In the genomic region with DNA sequence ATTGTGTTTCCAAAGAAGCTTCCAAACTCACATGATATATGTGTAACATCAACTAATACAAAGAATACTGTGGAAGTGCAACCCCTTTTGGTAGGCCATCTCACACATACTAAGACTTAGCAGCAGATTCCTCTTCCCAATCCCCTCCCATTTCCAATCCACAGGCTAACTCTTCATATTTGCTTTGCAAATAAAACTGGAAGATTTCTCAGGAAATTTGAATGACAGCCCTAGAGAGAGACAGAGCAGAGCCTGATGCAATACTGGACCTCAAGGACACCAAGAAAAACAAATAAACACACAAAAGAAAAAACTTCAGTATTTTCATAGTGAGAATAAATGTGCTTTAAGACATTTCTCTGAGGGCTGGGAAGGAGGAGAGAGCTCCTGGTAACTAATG, we compare ENCODE assay signal across 24 cellular contexts.
"Had no signal": no experiment of that assay in that cellular context is flagged by ENCODE, and none has a peak within 500 bp of the region (broad histone marks: within the 10 kb centered on the region; RNA-seq: fewer than 3 reads in every experiment).

No MANE protein-coding gene starts in this region.

- H3K4me1 Mint-ChIP-seq: memory B cell; natural killer cell; neural crest cell; stimulated activated naive B cell treated with anti-CD40 and anti-IgM and Interleukin-4, amounts not matched to agents 10 μg/mL and 1 μg/mL and 100 μg/mL, for 72 hours; stimulated activated naive CD8-positive, alpha-beta T cell treated with anti-CD3 and anti-CD28 coated beads, Interleukin-15, amount 100 ng/mL, for 72 hours had no signal

- H3K9me3 ChIP-seq: esophagus muscularis mucosa, gastrocnemius medialis, left ventricle myocardium inferior, lower lobe of right lung, sigmoid colon, testis had no signal

- H3K79me2 ChIP-seq: parathyroid adenoma had no signal

- H3K4me3 Mint-ChIP-seq: dendritic cell treated with granulocyte-macrophage colony-stimulating factor and Interleukin-4, amounts not matched to agents 40 ng/mL and 50 ng/mL, for 4 days; effector memory CD8-positive, alpha-beta T cell; memory B cell; mesothelial cell of epicardium; natural killer cell; neural crest cell; stimulated activated naive B cell treated with anti-CD40 and anti-IgM and Interleukin-4, amounts not matched to agents 10 μg/mL and 1 μg/mL and 100 μg/mL, for 72 hours; stimulated activated naive CD8-positive, alpha-beta T cell treated with anti-CD3 and anti-CD28 coated beads, Interleukin-15, amount 100 ng/mL, for 72 hours had no signal

- H3K9ac ChIP-seq: parathyroid adenoma had no signal

- FAIRE-seq: keratinocyte had no signal

- DNase-seq: effector memory CD8-positive, alpha-beta T cell; gastrocnemius medialis; glutamatergic neuron; left cardiac atrium; left ventricle myocardium inferior; lower lobe of right lung; natural killer cell; nucleus accumbens; sigmoid colon; stimulated activated CD4-positive, alpha-beta T cell treated with anti-CD3 and anti-CD28 coated beads, Interleukin-2, amount 100 ng/mL, for 24 hours; stimulated activated CD4-positive, alpha-beta T cell treated with anti-CD3 and anti-CD28 coated beads, Interleukin-4, amount 100 ng/mL, for 4 hours; stimulated activated naive B cell treated with anti-CD40 and anti-IgM and Interleukin-4, amounts not matched to agents 10 μg/mL and 1 μg/mL and 100 μg/mL, for 72 hours; stimulated activated naive CD8-positive, alpha-beta T cell treated with anti-CD3 and anti-CD28 coated beads, Interleukin-15, amount 100 ng/mL, for 72 hours; testis had no signal

- H3K4me1 ChIP-seq: esophagus muscularis mucosa, gastrocnemius medialis, left ventricle myocardium inferior, lower lobe of right lung, parathyroid adenoma, sigmoid colon, testis, tibial nerve had no signal

- H3K27ac Mint-ChIP-seq: dendritic cell treated with granulocyte-macrophage colony-stimulating factor and Interleukin-4, amounts not matched to agents 40 ng/mL and 50 ng/mL, for 4 days; effector memory CD8-positive, alpha-beta T cell; memory B cell; mesothelial cell of epicardium; natural killer cell; stimulated activated naive B cell treated with anti-CD40 and anti-IgM and Interleukin-4, amounts not matched to agents 10 μg/mL and 1 μg/mL and 100 μg/mL, for 72 hours; stimulated activated naive CD8-positive, alpha-beta T cell treated with anti-CD3 and anti-CD28 coated beads, Interleukin-15, amount 100 ng/mL, for 72 hours had no signal

- H3K36me3 ChIP-seq: esophagus muscularis mucosa, gastrocnemius medialis, left ventricle myocardium inferior, lower lobe of right lung, sigmoid colon, tibial nerve had no signal

- H3K27me3 ChIP-seq: esophagus muscularis mucosa, gastrocnemius medialis, sigmoid colon, testis, tibial nerve had no signal

- H3K4me3 ChIP-seq: esophagus muscularis mucosa, gastrocnemius medialis, left ventricle myocardium inferior, lower lobe of right lung, sigmoid colon, skin epidermis, testis, tibial nerve had no signal

- H2AFZ ChIP-seq: parathyroid adenoma had no signal

- H3K27ac ChIP-seq: epithelial cell of prostate, esophagus muscularis mucosa, gastrocnemius medialis, left ventricle myocardium inferior, lower lobe of right lung, parathyroid adenoma, sigmoid colon, skin epidermis, testis, tibial nerve had no signal

- ATAC-seq: effector memory CD8-positive, alpha-beta T cell; gastrocnemius medialis; left cardiac atrium; lower lobe of right lung; natural killer cell; stimulated activated naive B cell treated with anti-CD40 and anti-IgM and Interleukin-4, amounts not matched to agents 10 μg/mL and 1 μg/mL and 100 μg/mL, for 72 hours; stimulated activated naive CD8-positive, alpha-beta T cell treated with anti-CD3 and anti-CD28 coated beads, Interleukin-15, amount 100 ng/mL, for 72 hours had no signal

- H3K36me3 Mint-ChIP-seq: memory B cell; mesothelial cell of epicardium; natural killer cell; stimulated activated naive B cell treated with anti-CD40 and anti-IgM and Interleukin-4, amounts not matched to agents 10 μg/mL and 1 μg/mL and 100 μg/mL, for 72 hours had no signal

- H3K27me3 Mint-ChIP-seq: dendritic cell treated with granulocyte-macrophage colony-stimulating factor and Interleukin-4, amounts not matched to agents 40 ng/mL and 50 ng/mL, for 4 days; effector memory CD8-positive, alpha-beta T cell; memory B cell; stimulated activated naive B cell treated with anti-CD40 and anti-IgM and Interleukin-4, amounts not matched to agents 10 μg/mL and 1 μg/mL and 100 μg/mL, for 72 hours; stimulated activated naive CD8-positive, alpha-beta T cell treated with anti-CD3 and anti-CD28 coated beads, Interleukin-15, amount 100 ng/mL, for 72 hours had no signal
